ENCODE assay signal across 8 cellular contexts in genomic region chr9:35910613-35911488, GRCh38. TPM values are rescaled to one million over a fixed set of nuclear protein-coding genes. Genes with fewer than 3 reads are reported as not detected.
DNase-seq lines count a peak whose midpoint lies in the region; ATAC-seq and TF ChIP-seq lines count a peak whose summit lies in the region.

No MANE protein-coding gene starts in this region.

- no peak overlapping the region for H3K9ac ChIP-seq in endodermal cell (ENCODE audit: extremely low read depth, low read length, poor library complexity, severe bottlenecking)

- TF ChIP-seq CTCF in WI38 (IDR thresholded peaks at IDR 0.05; ENCODE audit: low read depth, low read length) (peak; percentile 46), endodermal cell (conservative IDR thresholded peaks at IDR 0.05) (peak; percentile 70), osteocyte (IDR thresholded peaks at IDR 0.05) (peak; percentile 68)

- H3K36me3 Mint-ChIP-seq in endodermal cell (ENCODE audit: low read depth) (no peaks in the 10 kb centered on the region), osteocyte (ENCODE audit: unreplicated experiment) (no peaks in the 10 kb centered on the region)

- H3K27me3 Mint-ChIP-seq in endodermal cell (ENCODE audit: insufficient read depth) (peaks cover 5% of the 10 kb centered on the region), osteocyte (ENCODE audit: unreplicated experiment) (no peaks in the 10 kb centered on the region)

- H3K36me3 ChIP-seq in endodermal cell (ENCODE audit: control insufficient read depth, insufficient read depth, low read length) = no peaks in the 10 kb centered on the region

- no peaks in the 10 kb centered on the region for H3K9me3 ChIP-seq in endodermal cell (ENCODE audit: control insufficient read depth, low read length)

- no peak for ATAC-seq in HG03469 (IDR thresholded peaks at IDR 0.05; ENCODE audit: unreplicated experiment)

- H3K27ac ChIP-seq in endodermal cell (ENCODE audit: low read depth, low read length) = no peak overlapping the region

- no peak overlapping the region for H3K27ac Mint-ChIP-seq in endodermal cell
- H3K27ac Mint-ChIP-seq in osteocyte (ENCODE audit: unreplicated experiment) = peak overlapping the region; percentile 92

- H3K9me3 Mint-ChIP-seq in endodermal cell (no peaks in the 10 kb centered on the region), osteocyte (ENCODE audit: unreplicated experiment) (no peaks in the 10 kb centered on the region)

- no peaks in the 10 kb centered on the region for H3K27me3 ChIP-seq in endodermal cell (ENCODE audit: control insufficient read depth, insufficient read depth, low read length, poor library complexity, severe bottlenecking)

- H3K4me3 ChIP-seq in WI38 (ENCODE audit: low read depth, low read length) = no peak overlapping the region
- H3K4me3 ChIP-seq in endodermal cell (ENCODE audit: low read length) = no peak overlapping the region

- H3K4me1 Mint-ChIP-seq in endodermal cell (peaks cover 33% of the 10 kb centered on the region), osteocyte (ENCODE audit: unreplicated experiment) (peaks cover 59% of the 10 kb centered on the region)

- 85 to 86% methylated on average over 8 to 15 of the region's 15 CpGs for WGBS in endodermal cell (ENCODE audit: insufficient coverage in 1 of 2, insufficient read length in 1 of 2), 2 experiments

- DNase-seq in NCI-H2171 treated with DMSO at 0.1 percent for 48 hours (lab: John Stamatoyannopoulos, UW) (peak; percentile 51), NCI-H2171 (lab: John Stamatoyannopoulos, UW) (no peak), NCI-H1105 treated with DMSO at 0.1 percent for 48 hours (lab: John Stamatoyannopoulos, UW) (peak; percentile 19), endodermal cell (peak; percentile 76), osteocyte (ENCODE audit: extremely low spot score, unreplicated experiment) (no peak), NCI-H128 (lab: John Stamatoyannopoulos, UW; ENCODE audit: unreplicated experiment) (no peak)

- H3K4me3 Mint-ChIP-seq in endodermal cell = no peak overlapping the region
- H3K4me3 Mint-ChIP-seq in osteocyte (ENCODE audit: unreplicated experiment) = peak overlapping the region; percentile 31

- H3K4me1 ChIP-seq in endodermal cell (ENCODE audit: control insufficient read depth, insufficient read depth, low read length) = peaks cover 13% of the 10 kb centered on the region

RNA-seq across cellular contexts. Expression of gene SPAAR, which starts 1.6 kb away (rescaled TPM):
- under 1 TPM in 1 of 2 donors, not detected in 1; 0.29 TPM for total RNA-seq in endodermal cell
- polyA plus RNA-seq in endodermal cell (2013, experiment 1 of 2) = not detected
- polyA plus RNA-seq in endodermal cell (2013, experiment 2 of 2) = not detected
- 0.56 TPM in 1 of 2 replicates, not detected in the other for total RNA-seq in osteocyte

RNA-seq across cellular contexts. Expression of gene HRCT1, which starts 4.8 kb away (rescaled TPM):
- total RNA-seq in endodermal cell = not detected
- not detected for polyA plus RNA-seq in endodermal cell (2013, experiment 1 of 2)
- polyA plus RNA-seq in endodermal cell (2013, experiment 2 of 2) = not detected
- 3.0 and 3.7 TPM in 2 replicates for total RNA-seq in osteocyte

RNA-seq across cellular contexts. Expression of gene OR13J1, which starts 40.6 kb away (rescaled TPM):
- total RNA-seq in endodermal cell (not detected), osteocyte (not detected in 2 replicates)
- polyA plus RNA-seq in endodermal cell (2013, experiment 1 of 2) = not detected
- polyA plus RNA-seq in endodermal cell (2013, experiment 2 of 2) = not detected

RNA-seq across cellular contexts. Expression of gene OR2S2, which starts 47.1 kb away (rescaled TPM):
- total RNA-seq in endodermal cell (not detected), osteocyte (not detected in 2 replicates)
- not detected for polyA plus RNA-seq in endodermal cell (2013, experiment 1 of 2)
- polyA plus RNA-seq in endodermal cell (2013, experiment 2 of 2) = not detected

Comparison
In these comparisons a context has a peak if more than half of its experiments do, and no peak if none do; other contexts are left out.
1. DNase-seq: peak in NCI-H2171 treated with DMSO at 0.1 percent for 48 hours (single experiment), NCI-H1105 treated with DMSO at 0.1 percent for 48 hours (single experiment) and endodermal cell (single experiment); none in NCI-H2171 (single experiment), osteocyte (single experiment) and NCI-H128 (single experiment).
2. Peak in every context shown above with its lines, with median percentiles within 50 percentile points of each other: CTCF ChIP-seq.